ENCODE assay signal across 33 cellular contexts in the genomic region with DNA sequence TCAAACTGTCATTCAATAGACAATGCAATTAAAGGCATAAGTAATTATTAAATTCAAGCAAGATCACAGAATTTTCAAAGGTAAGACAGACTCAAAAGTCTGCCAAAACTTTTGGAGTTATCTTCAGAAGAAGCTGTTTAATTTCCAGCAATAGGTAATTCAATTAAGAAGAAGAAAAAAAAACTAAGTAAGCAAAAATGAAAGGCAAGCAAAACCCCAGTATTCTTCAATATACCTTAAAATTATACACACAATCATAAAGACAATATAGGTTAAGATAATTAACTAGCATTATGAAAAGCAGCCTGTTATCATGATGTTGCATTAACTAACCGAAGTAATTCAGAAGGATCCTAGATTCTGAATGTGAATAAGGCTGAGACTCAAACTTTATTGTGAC.
"Had no signal": no experiment of that assay in that cellular context is flagged by ENCODE, and none has a peak within 500 bp of the region (broad histone marks: within the 10 kb centered on the region; RNA-seq: fewer than 3 reads in every experiment).

No MANE protein-coding gene starts in this region.

- H3K27ac ChIP-seq: ascending aorta, cardiac muscle cell, Peyer's patch, SJSA1, VCaP had no signal

- H3K4me3 Mint-ChIP-seq: activated B cell treated with CpG ODN at 0.5 μM for 24 hours; activated CD8-positive, alpha-beta T cell treated with anti-CD3 and anti-CD28 coated beads for 36 hours; activated naive CD4-positive, alpha-beta T cell treated with anti-CD3 and anti-CD28 coated beads, Interleukin-2, amount 10 ng/mL, durations not matched to agents 7 days and 5 days; activated naive CD8-positive, alpha-beta T cell treated with anti-CD3 and anti-CD28 coated beads, Interleukin-2, amount 10 ng/mL, durations not matched to agents 7 days and 5 days; central memory CD8-positive, alpha-beta T cell had no signal

- H3K27me3 Mint-ChIP-seq: activated B cell treated with CpG ODN at 0.5 μM for 24 hours; activated CD8-positive, alpha-beta T cell treated with anti-CD3 and anti-CD28 coated beads for 36 hours; activated naive CD8-positive, alpha-beta T cell treated with anti-CD3 and anti-CD28 coated beads, Interleukin-2, amount 10 ng/mL, durations not matched to agents 7 days and 5 days; central memory CD8-positive, alpha-beta T cell; T-cell had no signal

- H3K27me3 ChIP-seq: ascending aorta, cardiac muscle cell, Peyer's patch, SJSA1 had no signal

- H3K9ac ChIP-seq: SK-N-SH had no signal

- H3K4me2 ChIP-seq: SK-N-SH had no signal

- DNase-seq: activated B cell treated with CpG ODN at 0.5 μM for 24 hours; activated CD4-positive, alpha-beta T cell treated with anti-CD3 and anti-CD28 coated beads for 4 hours; activated CD4-positive, CD25-positive, alpha-beta regulatory T cell treated with anti-CD3 and anti-CD28 coated beads, Interleukin-2, amount 50 U/mL, for 72 hours; activated CD8-positive, alpha-beta T cell treated with anti-CD3 and anti-CD28 coated beads for 36 hours; activated effector memory CD4-positive, alpha-beta T cell treated with Interleukin-2 at 50 U/mL for 16 hours; activated naive CD4-positive, alpha-beta T cell treated with anti-CD3 and anti-CD28 coated beads, Interleukin-2, amount 10 ng/mL, durations not matched to agents 7 days and 5 days; activated naive CD8-positive, alpha-beta T cell treated with anti-CD3 and anti-CD28 coated beads, Interleukin-2, amount 10 ng/mL, durations not matched to agents 7 days and 5 days; activated T-cell treated with anti-CD3 and anti-CD28 coated beads, Interleukin-2, amount 50 U/mL, for 4 hours; amygdala; NCI-H1092 treated with DMSO at 0.1 percent for 48 hours; NCI-H1417; NCI-H146; NCI-H187; NCI-H2029 treated with DMSO at 0.1 percent for 48 hours; NCI-H2107; NCI-H2171; NCI-H510A; NCI-H526; NCI-H748 treated with DMSO at 0.1 percent for 48 hours; NK-92 treated with Interleukin-12 subunit alpha and Interleukin-12 subunit beta, amount 100 ng/mL, for 24 hours; PC-3; Peyer's patch; RPMI8226; SHP77 treated with DMSO at 0.1 percent for 48 hours; SK-N-SH; T-cell; T-helper 2 cell; T-helper 9 cell had no signal

- H3K4me3 ChIP-seq: ascending aorta, cardiac muscle cell, Peyer's patch, SJSA1 had no signal

- H3K9me2 ChIP-seq: SK-N-SH had no signal

- ATAC-seq: activated CD8-positive, alpha-beta T cell treated with anti-CD3 and anti-CD28 coated beads for 36 hours; activated T-cell treated with anti-CD3 and anti-CD28 coated beads, Interleukin-2, amount 50 U/mL, for 4 hours; PC-3; T-cell had no signal

- H3K27ac Mint-ChIP-seq: activated B cell treated with CpG ODN at 0.5 μM for 24 hours; activated CD8-positive, alpha-beta T cell treated with anti-CD3 and anti-CD28 coated beads for 36 hours; activated naive CD4-positive, alpha-beta T cell treated with anti-CD3 and anti-CD28 coated beads, Interleukin-2, amount 10 ng/mL, durations not matched to agents 7 days and 5 days; activated naive CD8-positive, alpha-beta T cell treated with anti-CD3 and anti-CD28 coated beads, Interleukin-2, amount 10 ng/mL, durations not matched to agents 7 days and 5 days had no signal

- H3K9me3 ChIP-seq: ascending aorta, Peyer's patch, SJSA1, SK-N-SH had no signal

- H3K36me3 ChIP-seq: ascending aorta, cardiac muscle cell, Peyer's patch had no signal

- H3K9me3 Mint-ChIP-seq: activated B cell treated with CpG ODN at 0.5 μM for 24 hours; activated CD8-positive, alpha-beta T cell treated with anti-CD3 and anti-CD28 coated beads for 36 hours; activated naive CD4-positive, alpha-beta T cell treated with anti-CD3 and anti-CD28 coated beads, Interleukin-2, amount 10 ng/mL, durations not matched to agents 7 days and 5 days; activated naive CD8-positive, alpha-beta T cell treated with anti-CD3 and anti-CD28 coated beads, Interleukin-2, amount 10 ng/mL, durations not matched to agents 7 days and 5 days; activated T-cell treated with anti-CD3 and anti-CD28 coated beads, Interleukin-2, amount 50 U/mL, for 4 hours; central memory CD8-positive, alpha-beta T cell; T-cell had no signal
